ENCODE assay signal across 9 cellular contexts in the genomic region with DNA sequence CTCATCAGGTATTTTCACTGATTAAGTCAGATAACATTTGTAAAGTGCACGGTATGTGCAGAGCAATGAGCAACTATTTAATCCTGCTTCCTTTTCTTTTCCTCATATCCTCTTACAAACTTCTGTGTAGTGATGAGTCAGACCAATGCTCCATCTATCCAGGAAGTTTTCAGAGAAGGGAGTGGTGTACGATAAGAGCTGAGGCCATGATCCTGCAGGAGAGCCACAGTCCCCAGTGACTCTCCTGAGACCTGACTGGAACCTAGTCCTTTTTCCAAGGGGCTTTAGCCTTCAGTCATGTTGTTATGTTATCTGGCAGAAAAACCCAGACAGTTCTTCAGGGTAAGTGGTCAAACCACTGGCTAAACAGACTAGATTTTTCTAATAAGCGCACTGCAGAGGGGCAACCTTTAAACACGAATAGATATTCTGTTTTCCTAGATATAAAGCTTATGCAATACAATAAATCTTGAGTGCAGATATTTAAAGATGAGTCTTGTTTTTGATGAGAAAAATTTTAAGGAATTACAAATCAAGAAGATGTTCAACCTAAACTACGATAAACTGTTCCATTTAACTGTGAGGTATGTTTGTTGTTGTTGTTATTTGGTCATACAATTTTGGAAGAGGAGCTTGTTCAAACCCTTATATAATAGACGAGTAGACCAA.
DNase-seq lines count a peak whose midpoint lies in the region; ATAC-seq and TF ChIP-seq lines count a peak whose summit lies in the region.
"Had no signal": no experiment of that assay in that cellular context is flagged by ENCODE, and none has a peak within 500 bp of the region (broad histone marks: within the 10 kb centered on the region; RNA-seq: fewer than 3 reads in every experiment).

No MANE protein-coding gene starts in this region.

- intact Hi-C loops in head of caudate nucleus (cut with DNase I) (no loop called here), lower lobe of right lung (cut with DNase I) (no loop called here)
- intact Hi-C loops in CD4-positive, alpha-beta memory T cell (cut with micrococcal nuclease), result no loop called here

- H3K4me1 ChIP-seq in MM.1S (ENCODE audit: low read length) (peaks cover 41% of the 10 kb centered on the region), lower lobe of right lung (no peaks in the 10 kb centered on the region)
- no peaks in the 10 kb centered on the region for H3K4me1 ChIP-seq in CD4-positive, alpha-beta memory T cell (ENCODE audit: insufficient read depth, low read length)

- CTCF ChIA-PET in CD4-positive, alpha-beta memory T cell (lab: Charles Lee; ENCODE audit: partially characterized antibody), result interaction anchor here (1.4 kb wide), 1 partner anchor 8 kb away, joined by 4 read pairs; no protein-coding TSS in a partner anchor

- H3K27ac Mint-ChIP-seq in CD4-positive, alpha-beta memory T cell, result no peak overlapping the region

- H2AFZ ChIP-seq in MM.1S (ENCODE audit: low read length), result peak overlapping the region; percentile 52

- no peaks in the 10 kb centered on the region for H3K27me3 Mint-ChIP-seq in CD4-positive, alpha-beta memory T cell

- no peak overlapping the region for H3K4me3 Mint-ChIP-seq in CD4-positive, alpha-beta memory T cell

- no peaks in the 10 kb centered on the region for H3K36me3 ChIP-seq in MM.1S (replicated peaks; ENCODE audit: insufficient read depth, low read length)
- no peaks in the 10 kb centered on the region for H3K36me3 ChIP-seq in CD4-positive, alpha-beta memory T cell (ENCODE audit: insufficient read depth, low read length)
- H3K36me3 ChIP-seq in lower lobe of right lung, result no peaks in the 10 kb centered on the region
- H3K36me3 ChIP-seq: ovary had no signal

- no peaks in the 10 kb centered on the region for H3K9me3 Mint-ChIP-seq in CD4-positive, alpha-beta memory T cell

- POLR2A ChIA-PET in CD4-positive, alpha-beta memory T cell (lab: Charles Lee; ENCODE audit: partially characterized antibody), result no interaction called here

- DNase-seq in AG08396 (ENCODE audit: low spot score), result peak; percentile 52
- DNase-seq in MM.1S, result no peak
- DNase-seq in choroid plexus epithelial cell (ENCODE audit: low read depth), result peak; percentile 76
- DNase-seq in mucosa of gallbladder (ENCODE audit: low spot score), result peak; percentile 17
- no peak for DNase-seq in head of caudate nucleus
- DNase-seq in CD4-positive, alpha-beta memory T cell, result no peak
- no peak for DNase-seq in activated T-cell treated with anti-CD3 and anti-CD28 coated beads, Interleukin-2, amount 50 U/mL, for 48 hours
- no peak for DNase-seq in lower lobe of right lung
- DNase-seq: ovary had no signal

- H3K4me3 ChIP-seq in MM.1S (ENCODE audit: low read length), result no peak overlapping the region; the same call in 1 of the 2 replicates
- no peak overlapping the region for H3K4me3 ChIP-seq in choroid plexus epithelial cell (ENCODE audit: low read depth, low read length)
- no peak overlapping the region for H3K4me3 ChIP-seq in CD4-positive, alpha-beta memory T cell (ENCODE audit: low read length in 2 of 2)
- H3K4me3 ChIP-seq in lower lobe of right lung, result no peak overlapping the region
- H3K4me3 ChIP-seq: ovary had no signal

- H3K27ac ChIP-seq in MM.1S (ENCODE audit: low read length) (peak overlapping the region; percentile 59; the same call in 1 of the 2 replicates), lower lobe of right lung (no peak overlapping the region)
- no peak overlapping the region for H3K27ac ChIP-seq in CD4-positive, alpha-beta memory T cell (ENCODE audit: low read depth, low read length)
- H3K27ac ChIP-seq: ovary had no signal

- H3K79me2 ChIP-seq in MM.1S (ENCODE audit: low read length), result no peaks in the 10 kb centered on the region

- no peaks in the 10 kb centered on the region for H4K20me1 ChIP-seq in MM.1S (ENCODE audit: insufficient read depth, low read length)

- TF ChIP-seq CTCF in MM.1S (IDR thresholded peaks at IDR 0.05; ENCODE audit: low read length), result no peak
- no peak for TF ChIP-seq CTCF in choroid plexus epithelial cell (conservative IDR thresholded peaks at IDR 0.05; ENCODE audit: low read depth, low read length)
- TF ChIP-seq CTCF in lower lobe of right lung (IDR thresholded peaks at IDR 0.05), result no peak

- peaks cover 0 to 1% (median 0%) of the 10 kb centered on the region in 4 donors for H3K4me1 Mint-ChIP-seq in CD4-positive, alpha-beta memory T cell

- H3K27me3 ChIP-seq in MM.1S (replicated peaks; ENCODE audit: insufficient read depth, low read length), result no peaks in the 10 kb centered on the region
- no peaks in the 10 kb centered on the region for H3K27me3 ChIP-seq in CD4-positive, alpha-beta memory T cell (ENCODE audit: insufficient read depth, low read length)
- H3K27me3 ChIP-seq in lower lobe of right lung (ENCODE audit: low read depth), result no peaks in the 10 kb centered on the region
- H3K27me3 ChIP-seq: ovary had no signal

- no peak overlapping the region for H3K9ac ChIP-seq in MM.1S (ENCODE audit: low read length)

- peak overlapping the region; percentile 55 for H3K4me2 ChIP-seq in MM.1S (ENCODE audit: low read depth, low read length)

- peaks cover 30% of the 10 kb centered on the region for H3F3A ChIP-seq in MM.1S (ENCODE audit: insufficient read depth, low read length)

- no peak for ATAC-seq in lower lobe of right lung

- H3K9me2 ChIP-seq in MM.1S (replicated peaks; ENCODE audit: insufficient read depth, low read length), result no peaks in the 10 kb centered on the region

- H3K9me3 ChIP-seq in MM.1S (replicated peaks; ENCODE audit: insufficient read depth, low read length) (no peaks in the 10 kb centered on the region), lower lobe of right lung (no peaks in the 10 kb centered on the region)
- no peaks in the 10 kb centered on the region for H3K9me3 ChIP-seq in CD4-positive, alpha-beta memory T cell (ENCODE audit: control insufficient read depth in 1 of 2, low read length in 2 of 2)
- H3K9me3 ChIP-seq: ovary had no signal

- H3K36me3 Mint-ChIP-seq in CD4-positive, alpha-beta memory T cell, result no peaks in the 10 kb centered on the region

Comparison
In these comparisons a context has a peak if more than half of its experiments do, and no peak if none do; other contexts are left out.
1. DNase-seq: peak in AG08396 (single experiment), choroid plexus epithelial cell (single experiment) and mucosa of gallbladder (single experiment); none in MM.1S (single experiment), head of caudate nucleus (0 of 42), CD4-positive, alpha-beta memory T cell (0 of 5), activated T-cell treated with anti-CD3 and anti-CD28 coated beads, Interleukin-2, amount 50 U/mL, for 48 hours (0 of 2) and lower lobe of right lung (single experiment).